Comparison of ENCODE assay signal across 23 cellular contexts in the genomic region with DNA sequence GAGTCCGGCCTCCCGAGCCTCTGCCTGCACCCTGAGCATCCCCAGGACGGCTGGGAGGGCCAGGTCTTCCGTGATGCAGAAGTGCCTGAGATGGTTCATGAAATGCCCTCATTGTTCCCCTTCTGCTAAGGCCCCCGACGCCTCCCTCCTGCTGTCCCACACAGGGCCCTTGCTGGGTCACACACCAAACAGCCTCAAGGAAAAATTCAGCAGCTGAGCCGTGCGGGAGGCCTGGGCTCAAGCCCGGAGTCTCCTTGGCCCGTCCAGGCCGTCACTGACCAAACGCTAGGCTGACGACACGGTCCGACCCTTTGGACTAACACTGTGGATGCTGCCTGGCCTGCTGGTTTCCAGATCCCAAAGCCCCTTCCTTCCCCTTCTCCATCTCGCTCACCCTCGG.
DNase-seq lines count a peak whose midpoint lies in the region; ATAC-seq and TF ChIP-seq lines count a peak whose summit lies in the region.
"Had no signal": no experiment of that assay in that cellular context is flagged by ENCODE, and none has a peak within 500 bp of the region (broad histone marks: within the 10 kb centered on the region; RNA-seq: fewer than 3 reads in every experiment).

No MANE protein-coding gene starts in this region.

- H3K4me3 Mint-ChIP-seq in brain, result no peak overlapping the region
- no peak overlapping the region for H3K4me3 Mint-ChIP-seq in activated CD4-positive, alpha-beta memory T cell treated with anti-CD3 and anti-CD28 coated beads, Interleukin-2, amount 10 ng/mL, durations not matched to agents 7 days and 5 days

- no peaks in the 10 kb centered on the region for H3K9me2 ChIP-seq in OCI-LY7 (ENCODE audit: insufficient read depth, low read length)

- H3K4me1 Mint-ChIP-seq in brain, result peaks cover 59% of the 10 kb centered on the region
- no peaks in the 10 kb centered on the region for H3K4me1 Mint-ChIP-seq in activated CD4-positive, alpha-beta memory T cell treated with anti-CD3 and anti-CD28 coated beads, Interleukin-2, amount 10 ng/mL, durations not matched to agents 7 days and 5 days

- H3K4me3 ChIP-seq in osteoblast (ENCODE audit: insufficient read depth, low read length) (no peak overlapping the region), OCI-LY7 (ENCODE audit: low read depth, low read length, poor library complexity, severe bottlenecking) (no peak overlapping the region)
- H3K4me3 ChIP-seq: MG63 had no signal

- intact Hi-C loops in Right ventricle myocardium superior (cut with DNase I), result no loop called here
- intact Hi-C loops in OCI-LY7 (cut with micrococcal nuclease; ENCODE audit: unreplicated experiment), result no loop called here

- no TSS peak for BruUV-seq in OCI-LY7 (replicated peaks; lab: Mats Ljungman, UMichigan)

- peaks cover 0 to under 1% (median 0%) of the 10 kb centered on the region in 5 experiments for H3K9me3 Mint-ChIP-seq in brain
- no peaks in the 10 kb centered on the region for H3K9me3 Mint-ChIP-seq in activated CD4-positive, alpha-beta memory T cell treated with anti-CD3 and anti-CD28 coated beads, Interleukin-2, amount 10 ng/mL, durations not matched to agents 7 days and 5 days

- POLR2A ChIA-PET in activated CD4-positive, alpha-beta memory T cell treated with anti-CD3 and anti-CD28 coated beads, Interleukin-2, amount 10 ng/mL, durations not matched to agents 7 days and 5 days (lab: Charles Lee), result no interaction called here
- POLR2A ChIA-PET in OCI-LY7 (lab: Charles Lee), result no interaction called here

- H3K27ac ChIP-seq in osteoblast (ENCODE audit: low read depth, low read length), result no peak overlapping the region
- no peak overlapping the region for H3K27ac ChIP-seq in OCI-LY7 (ENCODE audit: low read depth, low read length, poor library complexity, severe bottlenecking)

- no peak overlapping the region for H3K4me2 ChIP-seq in osteoblast (ENCODE audit: insufficient read depth, low read length)
- H3K4me2 ChIP-seq in OCI-LY7 (ENCODE audit: low read length), result no peak overlapping the region

- H3K9me3 ChIP-seq in osteoblast (ENCODE audit: low read depth, low read length) (no peaks in the 10 kb centered on the region), OCI-LY7 (ENCODE audit: low read length) (no peaks in the 10 kb centered on the region)
- H3K9me3 ChIP-seq: MG63 had no signal

- no peak overlapping the region for H2AFZ ChIP-seq in osteoblast (ENCODE audit: low read length)
- no peak overlapping the region for H2AFZ ChIP-seq in OCI-LY7 (ENCODE audit: low read length)

- peaks cover under 1% of the 10 kb centered on the region for H3K27me3 Mint-ChIP-seq in brain
- no peaks in the 10 kb centered on the region for H3K27me3 Mint-ChIP-seq in activated CD4-positive, alpha-beta memory T cell treated with anti-CD3 and anti-CD28 coated beads, Interleukin-2, amount 10 ng/mL, durations not matched to agents 7 days and 5 days

- ATAC-seq in Right ventricle myocardium superior (ENCODE audit: poor library complexity), result no peak

- H3K27ac Mint-ChIP-seq in brain, result peak overlapping the region in 4 of 5 experiments; percentile 14 to 71 (median 48)
- H3K27ac Mint-ChIP-seq in activated CD4-positive, alpha-beta memory T cell treated with anti-CD3 and anti-CD28 coated beads, Interleukin-2, amount 10 ng/mL, durations not matched to agents 7 days and 5 days, result no peak overlapping the region

- no peaks in the 10 kb centered on the region for H3K4me1 ChIP-seq in osteoblast (ENCODE audit: insufficient read depth, low read length)
- H3K4me1 ChIP-seq in OCI-LY7 (ENCODE audit: insufficient read depth, low read length, poor library complexity, severe bottlenecking), result no peaks in the 10 kb centered on the region

- H3K36me3 Mint-ChIP-seq in brain, result no peaks in the 10 kb centered on the region
- H3K36me3 Mint-ChIP-seq in activated CD4-positive, alpha-beta memory T cell treated with anti-CD3 and anti-CD28 coated beads, Interleukin-2, amount 10 ng/mL, durations not matched to agents 7 days and 5 days (ENCODE audit: low read depth), result no peaks in the 10 kb centered on the region

- H3K36me3 ChIP-seq in osteoblast (ENCODE audit: insufficient read depth, low read length) (no peaks in the 10 kb centered on the region), OCI-LY7 (ENCODE audit: insufficient read depth, low read length) (no peaks in the 10 kb centered on the region)
- H3K36me3 ChIP-seq: MG63 had no signal

- TF ChIP-seq CTCF in brain (conservative IDR thresholded peaks at IDR 0.05) (no peak), osteoblast (IDR thresholded peaks at IDR 0.05; ENCODE audit: extremely low read depth, low read depth, low read length) (no peak), OCI-LY7 (conservative IDR thresholded peaks at IDR 0.05; ENCODE audit: low read length) (no peak)

- H3K79me2 ChIP-seq in osteoblast (ENCODE audit: insufficient read depth, low read length) (no peaks in the 10 kb centered on the region), OCI-LY7 (ENCODE audit: insufficient read depth, low read depth, low read length) (no peaks in the 10 kb centered on the region)

- in situ Hi-C loops in G401 (cut with HindIII; ENCODE audit: low sequenced_read_pairs), result no loop called here

- peak; percentile 53 for DNase-seq in G401 (ENCODE audit: low spot score)
- DNase-seq in islet precursor cell, result peak; percentile 60
- peak; percentile 72 for DNase-seq in osteoblast (ENCODE audit: insufficient read length, low spot score, missing footprints)
- no peak for DNase-seq in Right ventricle myocardium superior
- DNase-seq in activated CD8-positive, alpha-beta memory T cell treated with anti-CD3 and anti-CD28 coated beads for 24 hours, result no peak
- DNase-seq in activated CD4-positive, alpha-beta memory T cell treated with anti-CD3 and anti-CD28 coated beads, Interleukin-2, amount 10 ng/mL, durations not matched to agents 7 days and 5 days, result no peak
- no peak for DNase-seq in OCI-LY7 (ENCODE audit: low spot score)
- DNase-seq: 8988T, ACHN, Calu3, DMS153, DND-41, KBM-7, MG63, NCI-H1105 treated with DMSO at 0.1 percent for 48 hours, NCI-H146, NCI-H1930, NCI-H2107, NCI-H446, NCI-H524 treated with DMSO at 0.1 percent for 48 hours, RPMI8226, SHP77 had no signal

- H3K27me3 ChIP-seq in osteoblast (ENCODE audit: insufficient read depth, low read length), result peaks cover 3% of the 10 kb centered on the region
- H3K27me3 ChIP-seq: MG63 had no signal

- CTCF ChIA-PET in activated CD4-positive, alpha-beta memory T cell treated with anti-CD3 and anti-CD28 coated beads, Interleukin-2, amount 10 ng/mL, durations not matched to agents 7 days and 5 days (lab: Charles Lee), result no interaction called here
- CTCF ChIA-PET in OCI-LY7 (lab: Charles Lee; ENCODE audit: unreplicated experiment), result no interaction called here

- no peaks in the 10 kb centered on the region for H4K20me1 ChIP-seq in osteoblast (ENCODE audit: insufficient read depth, low read length)
- H4K20me1 ChIP-seq in OCI-LY7 (ENCODE audit: insufficient read depth, low read length), result no peaks in the 10 kb centered on the region

Comparison
In these comparisons a context has a peak if more than half of its experiments do, and no peak if none do; other contexts are left out.
1. DNase-seq: peak in G401 (single experiment), islet precursor cell (single experiment) and osteoblast (single experiment); none in Right ventricle myocardium superior (single experiment), activated CD8-positive, alpha-beta memory T cell treated with anti-CD3 and anti-CD28 coated beads for 24 hours (single experiment), activated CD4-positive, alpha-beta memory T cell treated with anti-CD3 and anti-CD28 coated beads, Interleukin-2, amount 10 ng/mL, durations not matched to agents 7 days and 5 days (single experiment) and OCI-LY7 (single experiment).